Comparison of ENCODE assay signal across 1 cellular context in genomic region chr3:192942625-192943024, GRCh38.
TF ChIP-seq lines count a peak whose summit lies in the region.

No MANE protein-coding gene starts in this region.

TF ChIP-seq in GM23338, 12 proteins besides CTCF, POLR2A, EP300 and RAD21 (continued from another document):
- no peak for TF ChIP-seq ZNF462 (CRISPR knock-in tag; IDR thresholded peaks at IDR 0.05)
- no peak for TF ChIP-seq REST (IDR thresholded peaks at IDR 0.05; ENCODE audit: unreplicated experiment)
- TF ChIP-seq NANOG (IDR thresholded peaks at IDR 0.05; ENCODE audit: borderline replicate concordance), result no peak
- no peak for TF ChIP-seq JUNB (IDR thresholded peaks at IDR 0.05; ENCODE audit: unreplicated experiment)
- TF ChIP-seq POLR2AphosphoS5 (IDR thresholded peaks at IDR 0.05; ENCODE audit: low read depth), result no peak
- TF ChIP-seq ETS1 (IDR thresholded peaks at IDR 0.05), result no peak
